ENCODE assay signal across 8 cellular contexts in genomic region chr5:95892784-95893354, GRCh38.
DNase-seq lines count a peak whose midpoint lies in the region; ATAC-seq and TF ChIP-seq lines count a peak whose summit lies in the region.

No MANE protein-coding gene starts in this region.

- peaks cover 12% of the 10 kb centered on the region for H3K36me3 Mint-ChIP-seq in type B pancreatic cell

- ATAC-seq in GM18868 (IDR thresholded peaks at IDR 0.05; ENCODE audit: unreplicated experiment) (peak; percentile 91), heart right ventricle (peak in 2 of 8 donors; percentile 43 to 52), GM19452 (IDR thresholded peaks at IDR 0.05; ENCODE audit: unreplicated experiment) (no peak)

- intact Hi-C loops in heart right ventricle (cut with DNase I) (no loop called here), lower leg skin (cut with DNase I; ENCODE audit: low total_unique reads) (no loop called here)

- H3K27me3 Mint-ChIP-seq in type B pancreatic cell, result no peaks in the 10 kb centered on the region

- no peak overlapping the region for H3K27ac ChIP-seq in heart right ventricle

- 97 to 98% methylated on average over 5 of the region's 5 CpGs for WGBS in heart right ventricle, 2 donors
- 90 to 91% methylated on average over 5 of the region's 5 CpGs for WGBS in lower leg skin, 2 donors

- H3K4me1 ChIP-seq in heart right ventricle, result peaks cover 0 to 22% (median 3%) of the 10 kb centered on the region in 9 donors

- no peak overlapping the region for H3K27ac Mint-ChIP-seq in type B pancreatic cell

- DNase-seq in CD1c-positive myeloid dendritic cell (ENCODE audit: extremely low spot score), result peak; percentile 28
- DNase-seq in KBM-7, result peak; percentile 31
- DNase-seq in activated CD4-positive, alpha-beta T cell treated with anti-CD3 and anti-CD28 coated beads for 48 hours, result peak; percentile 43
- no peak for DNase-seq in heart right ventricle
- DNase-seq in type B pancreatic cell (ENCODE audit: extremely low spot score, unreplicated experiment), result no peak
- DNase-seq in lower leg skin (ENCODE audit: low spot score in 2 of 2), result no peak

- no peak overlapping the region for H3K4me3 Mint-ChIP-seq in type B pancreatic cell

- H3K4me1 Mint-ChIP-seq in type B pancreatic cell (ENCODE audit: unreplicated experiment), result peaks cover 8% of the 10 kb centered on the region

- no peaks in the 10 kb centered on the region for H3K9me3 ChIP-seq in heart right ventricle

- no peaks in the 10 kb centered on the region for H3K9me3 Mint-ChIP-seq in type B pancreatic cell

- TF ChIP-seq CTCF in heart right ventricle (IDR thresholded peaks at IDR 0.05) (peak in 7 of 9 donors; percentile 29 to 51 (median 42)), type B pancreatic cell (conservative IDR thresholded peaks at IDR 0.05) (peak; percentile 62), lower leg skin (IDR thresholded peaks at IDR 0.05) (no peak)

- in situ Hi-C loops in KBM-7 (cut with MboI; ENCODE audit: low pct_unique_long_range_greater_than_20kb, low sequenced_read_pairs), result no loop called here

- H3K27me3 ChIP-seq in heart right ventricle, result no peaks in the 10 kb centered on the region

- H3K36me3 ChIP-seq in heart right ventricle, result peaks cover 0 to 100% (median 22%) of the 10 kb centered on the region in 9 donors

- H3K4me3 ChIP-seq in heart right ventricle, result no peak overlapping the region
- H3K4me3 ChIP-seq in lower leg skin (ENCODE audit: low read depth, poor library complexity, severe bottlenecking), result no peak overlapping the region

- TF ChIP-seq POLR2A in lower leg skin (IDR thresholded peaks at IDR 0.05), result no peak

Comparison
In these comparisons a context has a peak if more than half of its experiments do, and no peak if none do; other contexts are left out.
1. DNase-seq: peak in CD1c-positive myeloid dendritic cell (single experiment), KBM-7 (single experiment) and activated CD4-positive, alpha-beta T cell treated with anti-CD3 and anti-CD28 coated beads for 48 hours (single experiment); none in heart right ventricle (0 of 2), type B pancreatic cell (single experiment) and lower leg skin (0 of 2).
2. CTCF ChIP-seq: peak in heart right ventricle (7 of 9) and type B pancreatic cell (single experiment); none in lower leg skin (0 of 3).